Comparison of ENCODE assay signal across 1 cellular context in the genomic region with DNA sequence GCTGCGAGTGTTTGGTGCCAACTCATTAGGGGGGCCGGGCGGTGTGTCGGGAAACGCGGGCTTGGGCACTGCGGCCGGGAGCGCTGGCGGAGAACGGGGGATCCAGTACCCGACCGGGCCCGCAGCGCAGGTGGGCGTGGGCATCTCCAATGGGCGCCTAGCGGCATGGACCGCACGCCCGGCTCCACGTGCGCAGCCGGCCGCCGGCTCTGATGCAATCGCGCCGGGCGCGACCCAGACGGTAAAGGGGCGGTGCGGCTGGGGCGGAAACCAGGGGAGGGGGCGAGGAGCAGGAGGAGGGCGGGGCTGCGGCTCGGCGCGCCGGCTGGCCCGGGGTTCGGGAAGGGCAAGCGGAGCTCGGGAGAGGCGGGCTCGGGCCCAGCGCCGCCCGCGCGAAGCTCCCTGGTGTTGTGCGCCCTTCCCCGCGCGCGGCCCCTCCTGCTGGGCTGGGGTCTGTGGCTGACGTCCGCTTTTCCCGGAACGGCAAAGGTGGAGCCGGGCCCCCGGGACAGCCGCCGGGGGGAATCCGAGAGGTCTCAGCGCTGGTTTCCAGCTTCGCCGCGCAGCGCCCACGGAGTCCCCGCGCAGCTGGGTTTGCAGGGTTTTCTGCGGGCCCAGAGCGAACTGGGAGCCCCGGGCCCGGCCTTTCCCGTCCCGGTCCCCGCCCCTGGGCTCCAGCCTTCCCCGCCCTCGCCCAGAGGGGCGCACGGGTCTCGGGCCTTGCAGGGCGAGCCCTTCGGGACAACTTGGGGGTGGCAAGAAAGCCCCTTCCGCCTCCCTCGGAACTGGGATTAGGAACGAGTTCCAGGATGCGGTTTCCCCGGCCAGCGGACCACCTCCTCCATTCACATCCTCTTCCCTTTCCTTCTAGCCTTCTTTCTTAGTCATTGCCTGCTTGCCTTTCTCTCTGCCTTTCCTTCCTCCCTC.
TF ChIP-seq lines count a peak whose summit lies in the region.

No MANE protein-coding gene starts in this region.

TF ChIP-seq in HCT116, 20 proteins besides CTCF, POLR2A, EP300 and RAD21 (continued from another document):
- TF ChIP-seq REST (IDR thresholded peaks at IDR 0.05; ENCODE audit: low read depth): no peak
- TF ChIP-seq YY1 (IDR thresholded peaks at IDR 0.05; ENCODE audit: extremely low read depth, insufficient replicate concordance, low read depth, low read length): peak; percentile 83
- no peak for TF ChIP-seq EZH2phosphoT487 (IDR thresholded peaks at IDR 0.05; ENCODE audit: borderline replicate concordance)
- peak; percentile 96 for TF ChIP-seq CEBPB (IDR thresholded peaks at IDR 0.05; ENCODE audit: low read depth)
- peak; percentile 73 for TF ChIP-seq ZFX (IDR thresholded peaks at IDR 0.05)
